ENCODE assay signal across 21 cellular contexts in genomic region chr14:72033331-72033730, GRCh38.
DNase-seq lines count a peak whose midpoint lies in the region; ATAC-seq, FAIRE-seq and TF ChIP-seq lines count a peak whose summit lies in the region.
"Had no signal": no experiment of that assay in that cellular context is flagged by ENCODE, and none has a peak within 500 bp of the region (broad histone marks: within the 10 kb centered on the region; RNA-seq: fewer than 3 reads in every experiment).

No MANE protein-coding gene starts in this region.

- no peak overlapping the region for H3K4me3 Mint-ChIP-seq in MCF 10A (ENCODE audit: unreplicated experiment)
- H3K4me3 Mint-ChIP-seq: CD14-positive monocyte; CD4-positive, alpha-beta memory T cell; IgD-negative memory B cell had no signal

- H3K27me3 ChIP-seq in mammary epithelial cell (ENCODE audit: insufficient read depth, low read length) = no peaks in the 10 kb centered on the region
- H3K27me3 ChIP-seq: BLaER1 had no signal

- peaks cover 25% of the 10 kb centered on the region for H3K27me3 Mint-ChIP-seq in MCF 10A (ENCODE audit: insufficient read depth, unreplicated experiment)

- intact Hi-C loops in MCF 10A (cut with micrococcal nuclease) (no loop called here), mammary epithelial cell (cut with micrococcal nuclease) (no loop called here)

- no peak overlapping the region for H3K4me3 ChIP-seq in mammary epithelial cell (replicated peaks in 1 of 3; ENCODE audit: insufficient read depth in 1 of 3, low read depth in 2 of 3, low read length in 3 of 3)
- H3K4me3 ChIP-seq: BLaER1, HAP-1 had no signal

- no peaks in the 10 kb centered on the region for H3K36me3 ChIP-seq in mammary epithelial cell (ENCODE audit: insufficient read depth, low read length)
- H3K36me3 ChIP-seq: BLaER1, HAP-1 had no signal

- H3K4me2 ChIP-seq in mammary epithelial cell (ENCODE audit: insufficient read depth, low read depth, low read length) = no peak overlapping the region
- H3K4me2 ChIP-seq: BLaER1 had no signal

- H3K79me2 ChIP-seq in mammary epithelial cell (ENCODE audit: insufficient read depth, low read length) = no peaks in the 10 kb centered on the region

- CTCF ChIA-PET in MCF 10A (lab: Yijun Ruan, JAX) (no interaction called here), mammary epithelial cell (lab: Charles Lee; ENCODE audit: low non-redundant PET) (no interaction called here), RWPE1 (lab: Yijun Ruan, JAX) (no interaction called here)

- TF ChIP-seq CTCF in MCF 10A (IDR thresholded peaks at IDR 0.05; ENCODE audit: unreplicated experiment) (no peak), mammary epithelial cell (conservative IDR thresholded peaks at IDR 0.05 in 1 of 2, IDR thresholded peaks at IDR 0.05 in 1 of 2; ENCODE audit: extremely low read depth in 1 of 2, insufficient read depth in 1 of 2, low read depth in 1 of 2, low read length in 2 of 2) (no peak), RWPE1 (conservative IDR thresholded peaks at IDR 0.05; ENCODE audit: low read depth) (no peak)

- no peaks in the 10 kb centered on the region for H4K20me1 ChIP-seq in mammary epithelial cell (ENCODE audit: insufficient read depth, low read length)
- H4K20me1 ChIP-seq: BLaER1 had no signal

- 55% methylated on average over 5 of the region's 5 CpGs for WGBS in mammary epithelial cell (ENCODE audit: low coverage, missing lambda C conversion rate)

- no peak overlapping the region for H2AFZ ChIP-seq in mammary epithelial cell (ENCODE audit: low read depth, low read length)

- no peaks in the 10 kb centered on the region for H3K4me1 ChIP-seq in mammary epithelial cell (ENCODE audit: insufficient read depth, low read length)
- H3K4me1 ChIP-seq: BLaER1, HAP-1 had no signal

- no peak overlapping the region for H3K27ac ChIP-seq in mammary epithelial cell (ENCODE audit: insufficient read depth, low read depth, low read length)
- no peak overlapping the region for H3K27ac ChIP-seq in RWPE1
- H3K27ac ChIP-seq: 22Rv1, BLaER1, HL-60 had no signal

- no peaks in the 10 kb centered on the region for H3K9me3 ChIP-seq in mammary epithelial cell (replicated peaks; ENCODE audit: insufficient read depth, low read length)
- H3K9me3 ChIP-seq: BLaER1, HAP-1 had no signal

- H3K27ac Mint-ChIP-seq in MCF 10A (ENCODE audit: low read depth, unreplicated experiment) = no peak overlapping the region
- H3K27ac Mint-ChIP-seq: CD14-positive monocyte; CD4-positive, alpha-beta memory T cell; IgD-negative memory B cell had no signal

- ATAC-seq in HG03175 (IDR thresholded peaks at IDR 0.05; ENCODE audit: unreplicated experiment) = no peak
- ATAC-seq: HepG2 had no signal

- DNase-seq in MCF 10A (ENCODE audit: unreplicated experiment) (peak; percentile 19), mammary epithelial cell (no peak), HTR-8/SVneo (ENCODE audit: insufficient read length, low spot score) (no peak), astrocyte of the hippocampus (ENCODE audit: low read depth, low spot score) (peak; percentile 3), RWPE1 (ENCODE audit: low spot score) (no peak), NCI-H1092 (lab: John Stamatoyannopoulos, UW) (no peak), DMS 273 (lab: John Stamatoyannopoulos, UW; ENCODE audit: unreplicated experiment) (no peak)
- DNase-seq: CD4-positive, alpha-beta memory T cell; DMS79 treated with DMSO at 0.1 percent for 48 hours; GOT3; KBM-7 had no signal

- BruUV-seq in MCF 10A (replicated peaks; lab: Mats Ljungman, UMichigan) = no TSS peak
- BruUV-seq in mammary epithelial cell (replicated peaks; lab: Mats Ljungman, UMichigan) = no TSS peak

- no peaks in the 10 kb centered on the region for H3K36me3 Mint-ChIP-seq in MCF 10A (ENCODE audit: insufficient read depth, unreplicated experiment)
- H3K36me3 Mint-ChIP-seq: CD14-positive monocyte; CD4-positive, alpha-beta memory T cell; IgD-negative memory B cell had no signal

- peak; percentile 81 for FAIRE-seq in HTR-8/SVneo (lab: Jason Lieb, UNC)
- FAIRE-seq: G401.6, GM12891, HepG2 had no signal

- in situ Hi-C loops in mammary epithelial cell (cut with MboI; ENCODE audit: low sequenced_read_pairs in 2 of 2) = no loop called here

- POLR2A ChIA-PET in MCF 10A (lab: Yijun Ruan, JAX) = interaction anchor here (1.2 kb wide), 1 partner anchor 8 kb away, joined by 3 read pairs; no protein-coding TSS in a partner anchor
- POLR2A ChIA-PET in RWPE1 (lab: Yijun Ruan, JAX; ENCODE audit: low non-redundant PET) = no interaction called here

- no peak overlapping the region for H3K9ac ChIP-seq in mammary epithelial cell (ENCODE audit: insufficient read depth, low read length)
- H3K9ac ChIP-seq: BLaER1 had no signal

- H3K4me1 Mint-ChIP-seq in MCF 10A (ENCODE audit: insufficient read depth, unreplicated experiment) = no peaks in the 10 kb centered on the region
- H3K4me1 Mint-ChIP-seq: CD14-positive monocyte; CD4-positive, alpha-beta memory T cell; IgD-negative memory B cell had no signal

- peaks cover 10% of the 10 kb centered on the region for H3K9me3 Mint-ChIP-seq in MCF 10A (ENCODE audit: unreplicated experiment)

- dilution Hi-C loops in mammary epithelial cell (cut with HindIII; ENCODE audit: low sequenced_read_pairs) = no loop called here

Comparison
In these comparisons a context has a peak if more than half of its experiments do, and no peak if none do; other contexts are left out.
1. DNase-seq: peak in MCF 10A (single experiment) and astrocyte of the hippocampus (single experiment); none in mammary epithelial cell (single experiment), HTR-8/SVneo (single experiment), RWPE1 (single experiment), NCI-H1092 (single experiment) and DMS 273 (single experiment).